ENCODE assay signal across 1 cellular context in the genomic region with DNA sequence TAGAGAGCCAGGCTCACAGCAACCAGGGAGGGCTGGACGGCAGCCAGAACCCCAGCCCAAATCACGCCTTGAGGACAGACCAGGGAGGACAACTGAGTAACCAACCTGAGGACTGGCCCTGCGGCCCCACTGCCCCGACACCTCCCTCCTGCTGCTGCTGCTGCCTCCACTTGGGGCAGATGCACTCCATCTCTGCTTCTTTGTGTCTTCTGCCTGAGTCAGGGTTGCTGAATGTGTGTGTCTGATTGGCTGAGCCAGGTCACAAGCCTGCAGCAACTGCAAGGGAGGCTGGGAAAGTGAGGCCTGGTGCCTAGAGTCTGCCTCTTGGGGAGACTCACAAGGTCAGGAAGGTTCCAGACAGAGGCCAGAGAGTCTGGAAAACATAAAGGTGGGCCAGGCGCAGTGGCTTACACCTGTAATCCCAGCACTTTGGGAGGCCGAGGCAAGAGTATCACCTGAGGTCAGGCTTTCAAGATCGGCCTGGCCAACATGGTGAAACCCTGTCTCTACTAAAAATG.
A peak's percentile ranks its signal among the peaks of the same experiment; 100 is the strongest.
TF ChIP-seq lines count a peak whose summit lies in the region.

No MANE protein-coding gene starts in this region.

TF ChIP-seq in K562, 482 proteins besides CTCF, POLR2A, EP300 and RAD21 (continued from another document and continues in another):
- TF ChIP-seq, protein P1, sequence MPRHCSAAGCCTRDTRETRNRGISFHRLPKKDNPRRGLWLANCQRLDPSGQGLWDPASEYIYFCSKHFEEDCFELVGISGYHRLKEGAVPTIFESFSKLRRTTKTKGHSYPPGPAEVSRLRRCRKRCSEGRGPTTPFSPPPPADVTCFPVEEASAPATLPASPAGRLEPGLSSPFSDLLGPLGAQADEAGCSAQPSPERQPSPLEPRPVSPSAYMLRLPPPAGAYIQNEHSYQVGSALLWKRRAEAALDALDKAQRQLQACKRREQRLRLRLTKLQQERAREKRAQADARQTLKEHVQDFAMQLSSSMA (CRISPR knock-in tag; IDR thresholded peaks at IDR 0.05): no peak
- TF ChIP-seq, protein P2, sequence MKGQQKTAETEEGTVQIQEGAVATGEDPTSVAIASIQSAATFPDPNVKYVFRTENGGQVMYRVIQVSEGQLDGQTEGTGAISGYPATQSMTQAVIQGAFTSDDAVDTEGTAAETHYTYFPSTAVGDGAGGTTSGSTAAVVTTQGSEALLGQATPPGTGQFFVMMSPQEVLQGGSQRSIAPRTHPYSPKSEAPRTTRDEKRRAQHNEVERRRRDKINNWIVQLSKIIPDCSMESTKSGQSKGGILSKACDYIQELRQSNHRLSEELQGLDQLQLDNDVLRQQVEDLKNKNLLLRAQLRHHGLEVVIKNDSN (CRISPR knock-in tag; IDR thresholded peaks at IDR 0.05): peak; percentile 95
- peak; percentile 52; the same call in 1 of the 2 replicates for TF ChIP-seq NFE2 (IDR thresholded peaks at IDR 0.05; ENCODE audit: low read depth)
- TF ChIP-seq GABPB1 (CRISPR knock-in tag; IDR thresholded peaks at IDR 0.05): no peak
- no peak for TF ChIP-seq STAG1 (CRISPR knock-in tag; IDR thresholded peaks at IDR 0.05; ENCODE audit: borderline replicate concordance)
- TF ChIP-seq, protein P3, sequence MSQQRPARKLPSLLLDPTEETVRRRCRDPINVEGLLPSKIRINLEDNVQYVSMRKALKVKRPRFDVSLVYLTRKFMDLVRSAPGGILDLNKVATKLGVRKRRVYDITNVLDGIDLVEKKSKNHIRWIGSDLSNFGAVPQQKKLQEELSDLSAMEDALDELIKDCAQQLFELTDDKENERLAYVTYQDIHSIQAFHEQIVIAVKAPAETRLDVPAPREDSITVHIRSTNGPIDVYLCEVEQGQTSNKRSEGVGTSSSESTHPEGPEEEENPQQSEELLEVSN (IDR thresholded peaks at IDR 0.05; ENCODE audit: borderline replicate concordance in 1 of 2, extremely low read depth in 1 of 2, insufficient read depth in 1 of 2, insufficient read length in 1 of 2, low read depth in 1 of 2, low read length in 1 of 2, poor library complexity in 1 of 2, severe bottlenecking in 1 of 2): no peak
- TF ChIP-seq SP2 (IDR thresholded peaks at IDR 0.05; ENCODE audit: extremely low read depth, low read depth, low read length, poor library complexity, severe bottlenecking): no peak
- TF ChIP-seq CCNT2 (IDR thresholded peaks at IDR 0.05; ENCODE audit: borderline replicate concordance, extremely low read depth, insufficient read length, low read depth, low read length): no peak
- TF ChIP-seq MEIS2 (IDR thresholded peaks at IDR 0.05; ENCODE audit: partially characterized antibody): no peak
- TF ChIP-seq ESRRA (IDR thresholded peaks at IDR 0.05; ENCODE audit: borderline replicate concordance, low read depth): peak; percentile 78
- TF ChIP-seq ZFP30 (CRISPR knock-in tag; IDR thresholded peaks at IDR 0.05; ENCODE audit: borderline replicate concordance): no peak
- TF ChIP-seq DNMT1 (IDR thresholded peaks at IDR 0.05): no peak
- no peak for TF ChIP-seq ZKSCAN8 (CRISPR knock-in tag; IDR thresholded peaks at IDR 0.05)
- no peak for TF ChIP-seq TCF7L2 (IDR thresholded peaks at IDR 0.05; ENCODE audit: low read depth, low read length)
- TF ChIP-seq ATF1 (CRISPR knock-in tag; IDR thresholded peaks at IDR 0.05): no peak
- TF ChIP-seq ATF1 (tag; IDR thresholded peaks at IDR 0.05): no peak
- TF ChIP-seq ZNF311 (CRISPR knock-in tag; IDR thresholded peaks at IDR 0.05): no peak
- TF ChIP-seq SRSF3 (IDR thresholded peaks at IDR 0.05; ENCODE audit: insufficient read depth, low read length): no peak
- no peak for TF ChIP-seq RHOXF2B (CRISPR knock-in tag; conservative IDR thresholded peaks at IDR 0.05)
- TF ChIP-seq MTA1 (IDR thresholded peaks at IDR 0.05; ENCODE audit: borderline replicate concordance): no peak
- TF ChIP-seq BHLHE40 (IDR thresholded peaks at IDR 0.05; ENCODE audit: low read length): no peak
- TF ChIP-seq, protein P4, sequence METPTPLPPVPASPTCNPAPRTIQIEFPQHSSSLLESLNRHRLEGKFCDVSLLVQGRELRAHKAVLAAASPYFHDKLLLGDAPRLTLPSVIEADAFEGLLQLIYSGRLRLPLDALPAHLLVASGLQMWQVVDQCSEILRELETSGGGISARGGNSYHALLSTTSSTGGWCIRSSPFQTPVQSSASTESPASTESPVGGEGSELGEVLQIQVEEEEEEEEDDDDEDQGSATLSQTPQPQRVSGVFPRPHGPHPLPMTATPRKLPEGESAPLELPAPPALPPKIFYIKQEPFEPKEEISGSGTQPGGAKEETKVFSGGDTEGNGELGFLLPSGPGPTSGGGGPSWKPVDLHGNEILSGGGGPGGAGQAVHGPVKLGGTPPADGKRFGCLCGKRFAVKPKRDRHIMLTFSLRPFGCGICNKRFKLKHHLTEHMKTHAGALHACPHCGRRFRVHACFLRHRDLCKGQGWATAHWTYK (CRISPR knock-in tag; IDR thresholded peaks at IDR 0.05): no peak
- no peak for TF ChIP-seq ZNF23 (CRISPR knock-in tag; IDR thresholded peaks at IDR 0.05)
- TF ChIP-seq ZNF143 (CRISPR knock-in tag; IDR thresholded peaks at IDR 0.05): peak; percentile 70
- TF ChIP-seq, protein P5, sequence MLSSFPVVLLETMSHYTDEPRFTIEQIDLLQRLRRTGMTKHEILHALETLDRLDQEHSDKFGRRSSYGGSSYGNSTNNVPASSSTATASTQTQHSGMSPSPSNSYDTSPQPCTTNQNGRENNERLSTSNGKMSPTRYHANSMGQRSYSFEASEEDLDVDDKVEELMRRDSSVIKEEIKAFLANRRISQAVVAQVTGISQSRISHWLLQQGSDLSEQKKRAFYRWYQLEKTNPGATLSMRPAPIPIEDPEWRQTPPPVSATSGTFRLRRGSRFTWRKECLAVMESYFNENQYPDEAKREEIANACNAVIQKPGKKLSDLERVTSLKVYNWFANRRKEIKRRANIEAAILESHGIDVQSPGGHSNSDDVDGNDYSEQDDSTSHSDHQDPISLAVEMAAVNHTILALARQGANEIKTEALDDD (IDR thresholded peaks at IDR 0.05): no peak
- no peak for TF ChIP-seq NEUROD1 (IDR thresholded peaks at IDR 0.05; ENCODE audit: borderline replicate concordance, low read depth, low read length, partially characterized antibody)
- no peak for TF ChIP-seq TBP (optimal IDR thresholded peaks at IDR 0.05; ENCODE audit: low read depth, low read length)
- TF ChIP-seq, protein P6, sequence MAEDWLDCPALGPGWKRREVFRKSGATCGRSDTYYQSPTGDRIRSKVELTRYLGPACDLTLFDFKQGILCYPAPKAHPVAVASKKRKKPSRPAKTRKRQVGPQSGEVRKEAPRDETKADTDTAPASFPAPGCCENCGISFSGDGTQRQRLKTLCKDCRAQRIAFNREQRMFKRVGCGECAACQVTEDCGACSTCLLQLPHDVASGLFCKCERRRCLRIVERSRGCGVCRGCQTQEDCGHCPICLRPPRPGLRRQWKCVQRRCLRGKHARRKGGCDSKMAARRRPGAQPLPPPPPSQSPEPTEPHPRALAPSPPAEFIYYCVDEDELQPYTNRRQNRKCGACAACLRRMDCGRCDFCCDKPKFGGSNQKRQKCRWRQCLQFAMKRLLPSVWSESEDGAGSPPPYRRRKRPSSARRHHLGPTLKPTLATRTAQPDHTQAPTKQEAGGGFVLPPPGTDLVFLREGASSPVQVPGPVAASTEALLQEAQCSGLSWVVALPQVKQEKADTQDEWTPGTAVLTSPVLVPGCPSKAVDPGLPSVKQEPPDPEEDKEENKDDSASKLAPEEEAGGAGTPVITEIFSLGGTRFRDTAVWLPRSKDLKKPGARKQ (CRISPR knock-in tag; IDR thresholded peaks at IDR 0.05): no peak
- TF ChIP-seq POLR2AphosphoS5 (IDR thresholded peaks at IDR 0.05; ENCODE audit: control insufficient read depth, insufficient read depth, low read depth, low read length): no peak
- TF ChIP-seq KLF6 (CRISPR knock-in tag; IDR thresholded peaks at IDR 0.05; ENCODE audit: borderline replicate concordance): no peak
- TF ChIP-seq U2AF1 (optimal IDR thresholded peaks at IDR 0.05; ENCODE audit: low read depth, low read length): no peak
- no peak for TF ChIP-seq ZNF589 (CRISPR knock-in tag; IDR thresholded peaks at IDR 0.05; ENCODE audit: low read depth)
- TF ChIP-seq, protein P7, sequence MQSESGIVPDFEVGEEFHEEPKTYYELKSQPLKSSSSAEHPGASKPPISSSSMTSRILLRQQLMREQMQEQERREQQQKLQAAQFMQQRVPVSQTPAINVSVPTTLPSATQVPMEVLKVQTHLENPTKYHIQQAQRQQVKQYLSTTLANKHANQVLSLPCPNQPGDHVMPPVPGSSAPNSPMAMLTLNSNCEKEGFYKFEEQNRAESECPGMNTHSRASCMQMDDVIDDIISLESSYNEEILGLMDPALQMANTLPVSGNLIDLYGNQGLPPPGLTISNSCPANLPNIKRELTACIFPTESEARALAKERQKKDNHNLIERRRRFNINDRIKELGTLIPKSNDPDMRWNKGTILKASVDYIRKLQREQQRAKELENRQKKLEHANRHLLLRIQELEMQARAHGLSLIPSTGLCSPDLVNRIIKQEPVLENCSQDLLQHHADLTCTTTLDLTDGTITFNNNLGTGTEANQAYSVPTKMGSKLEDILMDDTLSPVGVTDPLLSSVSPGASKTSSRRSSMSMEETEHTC (IDR thresholded peaks at IDR 0.05): no peak
- no peak for TF ChIP-seq ZNF12 (CRISPR knock-in tag; IDR thresholded peaks at IDR 0.05)
- TF ChIP-seq ARID2 (IDR thresholded peaks at IDR 0.05): no peak
- TF ChIP-seq, protein P8, sequence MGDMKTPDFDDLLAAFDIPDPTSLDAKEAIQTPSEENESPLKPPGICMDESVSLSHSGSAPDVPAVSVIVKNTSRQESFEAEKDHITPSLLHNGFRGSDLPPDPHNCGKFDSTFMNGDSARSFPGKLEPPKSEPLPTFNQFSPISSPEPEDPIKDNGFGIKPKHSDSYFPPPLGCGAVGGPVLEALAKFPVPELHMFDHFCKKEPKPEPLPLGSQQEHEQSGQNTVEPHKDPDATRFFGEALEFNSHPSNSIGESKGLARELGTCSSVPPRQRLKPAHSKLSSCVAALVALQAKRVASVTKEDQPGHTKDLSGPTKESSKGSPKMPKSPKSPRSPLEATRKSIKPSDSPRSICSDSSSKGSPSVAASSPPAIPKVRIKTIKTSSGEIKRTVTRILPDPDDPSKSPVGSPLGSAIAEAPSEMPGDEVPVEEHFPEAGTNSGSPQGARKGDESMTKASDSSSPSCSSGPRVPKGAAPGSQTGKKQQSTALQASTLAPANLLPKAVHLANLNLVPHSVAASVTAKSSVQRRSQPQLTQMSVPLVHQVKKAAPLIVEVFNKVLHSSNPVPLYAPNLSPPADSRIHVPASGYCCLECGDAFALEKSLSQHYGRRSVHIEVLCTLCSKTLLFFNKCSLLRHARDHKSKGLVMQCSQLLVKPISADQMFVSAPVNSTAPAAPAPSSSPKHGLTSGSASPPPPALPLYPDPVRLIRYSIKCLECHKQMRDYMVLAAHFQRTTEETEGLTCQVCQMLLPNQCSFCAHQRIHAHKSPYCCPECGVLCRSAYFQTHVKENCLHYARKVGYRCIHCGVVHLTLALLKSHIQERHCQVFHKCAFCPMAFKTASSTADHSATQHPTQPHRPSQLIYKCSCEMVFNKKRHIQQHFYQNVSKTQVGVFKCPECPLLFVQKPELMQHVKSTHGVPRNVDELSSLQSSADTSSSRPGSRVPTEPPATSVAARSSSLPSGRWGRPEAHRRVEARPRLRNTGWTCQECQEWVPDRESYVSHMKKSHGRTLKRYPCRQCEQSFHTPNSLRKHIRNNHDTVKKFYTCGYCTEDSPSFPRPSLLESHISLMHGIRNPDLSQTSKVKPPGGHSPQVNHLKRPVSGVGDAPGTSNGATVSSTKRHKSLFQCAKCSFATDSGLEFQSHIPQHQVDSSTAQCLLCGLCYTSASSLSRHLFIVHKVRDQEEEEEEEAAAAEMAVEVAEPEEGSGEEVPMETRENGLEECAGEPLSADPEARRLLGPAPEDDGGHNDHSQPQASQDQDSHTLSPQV (IDR thresholded peaks at IDR 0.05): no peak
- 0 out of 4 replicates have a peak, but pooled peaks of 1 of the 2 experiments have one; percentile 24 for TF ChIP-seq RCOR1 (IDR thresholded peaks at IDR 0.05; ENCODE audit: borderline replicate concordance in 1 of 2, low read depth in 2 of 2, low read length in 2 of 2)
- no peak for TF ChIP-seq SIX5 (IDR thresholded peaks at IDR 0.05; ENCODE audit: borderline replicate concordance in 1 of 2, insufficient read depth in 1 of 2, low read depth in 1 of 2, low read length in 2 of 2)
- TF ChIP-seq MED1 (CRISPR knock-in tag; IDR thresholded peaks at IDR 0.05; ENCODE audit: borderline replicate concordance): no peak
- TF ChIP-seq TAF15 (IDR thresholded peaks at IDR 0.05; ENCODE audit: low read depth, low read length): no peak
- no peak for TF ChIP-seq MIER1 (IDR thresholded peaks at IDR 0.05; ENCODE audit: low read depth)
- no peak for TF ChIP-seq NCOA1 (IDR thresholded peaks at IDR 0.05; ENCODE audit: low read depth)
- TF ChIP-seq KDM1A (IDR thresholded peaks at IDR 0.05): no peak
- TF ChIP-seq, protein P9, sequence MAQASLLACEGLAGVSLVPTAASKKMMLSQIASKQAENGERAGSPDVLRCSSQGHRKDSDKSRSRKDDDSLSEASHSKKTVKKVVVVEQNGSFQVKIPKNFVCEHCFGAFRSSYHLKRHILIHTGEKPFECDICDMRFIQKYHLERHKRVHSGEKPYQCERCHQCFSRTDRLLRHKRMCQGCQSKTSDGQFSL (CRISPR knock-in tag; IDR thresholded peaks at IDR 0.05): no peak
- TF ChIP-seq, protein P9 (tag; IDR thresholded peaks at IDR 0.05): no peak
- TF ChIP-seq MCM2 (IDR thresholded peaks at IDR 0.05; ENCODE audit: low read depth): no peak
- TF ChIP-seq, protein P10, sequence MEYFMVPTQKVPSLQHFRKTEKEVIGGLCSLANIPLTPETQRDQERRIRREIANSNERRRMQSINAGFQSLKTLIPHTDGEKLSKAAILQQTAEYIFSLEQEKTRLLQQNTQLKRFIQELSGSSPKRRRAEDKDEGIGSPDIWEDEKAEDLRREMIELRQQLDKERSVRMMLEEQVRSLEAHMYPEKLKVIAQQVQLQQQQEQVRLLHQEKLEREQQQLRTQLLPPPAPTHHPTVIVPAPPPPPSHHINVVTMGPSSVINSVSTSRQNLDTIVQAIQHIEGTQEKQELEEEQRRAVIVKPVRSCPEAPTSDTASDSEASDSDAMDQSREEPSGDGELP (CRISPR knock-in tag; IDR thresholded peaks at IDR 0.05; ENCODE audit: borderline replicate concordance): peak; percentile 76
- TF ChIP-seq MAFK (IDR thresholded peaks at IDR 0.05; ENCODE audit: low read length): no peak; the same call in 1 of the 2 replicates
- no peak for TF ChIP-seq CEBPB (tag; IDR thresholded peaks at IDR 0.05)
